ENCODE assay signal across 8 cellular contexts in the genomic region with DNA sequence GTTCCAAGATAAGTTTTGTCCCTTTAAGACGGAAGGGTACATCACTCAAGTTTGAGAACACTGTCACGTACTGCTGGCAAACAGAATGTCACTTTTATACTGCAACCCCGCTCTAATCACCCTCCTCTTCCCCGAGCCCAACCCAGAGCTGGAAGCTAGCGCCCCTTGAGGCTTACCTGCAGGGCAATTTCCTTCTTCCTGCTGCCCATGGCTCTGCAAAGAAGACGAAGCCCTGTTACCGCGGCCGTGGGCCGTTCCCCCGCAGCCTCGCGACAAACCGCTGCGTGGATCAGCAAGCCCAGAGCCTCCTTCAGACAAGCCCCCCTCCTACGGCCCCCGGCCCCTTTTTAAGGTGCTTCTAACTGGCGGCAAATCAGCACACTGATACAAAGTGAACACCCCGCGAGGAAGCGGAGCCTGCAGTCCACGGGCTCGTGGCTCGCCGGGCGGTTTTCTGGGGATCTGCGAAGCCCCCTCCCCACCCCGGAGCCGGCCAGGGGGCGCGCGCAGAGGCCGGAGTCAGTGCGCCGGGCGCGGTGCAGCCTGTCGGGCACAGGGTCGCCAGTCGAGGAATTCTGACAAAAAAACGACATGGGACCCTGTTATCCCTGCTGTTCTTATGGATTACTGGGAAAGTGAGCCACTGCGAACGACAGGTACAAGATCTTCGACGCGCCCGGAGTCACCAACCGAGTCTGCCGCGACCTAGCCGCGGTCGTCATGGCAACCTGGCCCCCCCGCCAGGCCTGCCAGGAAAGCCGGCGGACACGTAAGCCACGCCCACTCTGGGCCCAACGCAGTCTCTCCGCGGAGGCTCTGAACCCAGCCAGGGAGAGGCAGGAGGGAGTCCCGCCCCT. TPM values are rescaled to one million over a fixed set of nuclear protein-coding genes. Genes with fewer than 3 reads are reported as not detected.
DNase-seq lines count a peak whose midpoint lies in the region; ATAC-seq and TF ChIP-seq lines count a peak whose summit lies in the region.

A gene with protein sequence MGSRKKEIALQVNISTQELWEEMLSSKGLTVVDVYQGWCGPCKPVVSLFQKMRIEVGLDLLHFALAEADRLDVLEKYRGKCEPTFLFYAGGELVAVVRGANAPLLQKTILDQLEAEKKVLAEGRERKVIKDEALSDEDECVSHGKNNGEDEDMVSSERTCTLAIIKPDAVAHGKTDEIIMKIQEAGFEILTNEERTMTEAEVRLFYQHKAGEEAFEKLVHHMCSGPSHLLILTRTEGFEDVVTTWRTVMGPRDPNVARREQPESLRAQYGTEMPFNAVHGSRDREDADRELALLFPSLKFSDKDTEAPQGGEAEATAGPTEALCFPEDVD (minus strand): TSS at position 725 of the 857 bp plus-strand sequence. CDS start 516 bp downstream, at position 209.

- H3K4me3 ChIP-seq in NB4 (ENCODE audit: low read depth, low read length) = peak within 1 kb of the TSS; percentile 32
- H3K4me3 ChIP-seq in suprapubic skin = peak within 1 kb of the TSS; percentile 65

- CTCF ChIA-PET in HEK293T (lab: Yijun Ruan, JAX) = interaction anchor here (0.7 to 1.6 kb wide), 3 partner anchors 21 to 651 kb away, joined by 3 to 5 read pairs (median 4); a partner anchor contains a TSS

- no peaks in the 10 kb centered on the region for H3K9me3 Mint-ChIP-seq in activated naive CD4-positive, alpha-beta T cell treated with anti-CD3 and anti-CD28 coated beads, Interleukin-2, amount 50 U/mL, for 24 hours
- H3K9me3 Mint-ChIP-seq in glutamatergic neuron (ENCODE audit: unreplicated experiment) = peaks cover 7% of the 10 kb centered on the region

- peak within 1 kb of the TSS; percentile 63 for H3K27ac ChIP-seq in suprapubic skin

- TF ChIP-seq CTCF in NB4 (IDR thresholded peaks at IDR 0.05; ENCODE audit: low read depth, low read length) (peak; percentile 55), glutamatergic neuron (IDR thresholded peaks at IDR 0.05; ENCODE audit: partially characterized antibody, unreplicated experiment) (peak; percentile 36), suprapubic skin (IDR thresholded peaks at IDR 0.05) (peak in 1 of 2 donors; percentile 47)

- H3K27ac Mint-ChIP-seq in activated naive CD4-positive, alpha-beta T cell treated with anti-CD3 and anti-CD28 coated beads, Interleukin-2, amount 50 U/mL, for 24 hours = peak within 1 kb of the TSS; percentile 63
- H3K27ac Mint-ChIP-seq in glutamatergic neuron (ENCODE audit: unreplicated experiment) = peak within 1 kb of the TSS; percentile 92

- no peak for TF ChIP-seq POLR2A in NB4 (IDR thresholded peaks at IDR 0.05; ENCODE audit: extremely low read depth, insufficient read length)
- no peak for TF ChIP-seq POLR2A in suprapubic skin (IDR thresholded peaks at IDR 0.05)

- POLR2A ChIA-PET in HEK293T (lab: Yijun Ruan, JAX) = interaction anchor here (1.6 kb wide), 1 partner anchor 142 kb away, joined by 5 read pairs; a partner anchor contains a TSS

- no peaks in the 10 kb centered on the region for H3K9me3 ChIP-seq in suprapubic skin

- DNase-seq in ELF-1 (ENCODE audit: low read depth, low spot score) (peak; percentile 98), HEK293T (ENCODE audit: extremely low spot score) (peak; percentile 98), NB4 (ENCODE audit: low read depth) (peak; percentile 73), glutamatergic neuron (peak; percentile 97), occipital lobe (lab: John Stamatoyannopoulos, UW) (peak; percentile 89), suprapubic skin (ENCODE audit: low spot score in 2 of 2) (peak; percentile 88 to 89)

- peaks cover 41% of the 10 kb centered on the region for H3K4me1 Mint-ChIP-seq in activated naive CD4-positive, alpha-beta T cell treated with anti-CD3 and anti-CD28 coated beads, Interleukin-2, amount 50 U/mL, for 24 hours
- H3K4me1 Mint-ChIP-seq in glutamatergic neuron (ENCODE audit: low read depth, unreplicated experiment) = peaks cover 7% of the 10 kb centered on the region

- H3K27me3 ChIP-seq in suprapubic skin = no peaks in the 10 kb centered on the region

- no peaks in the 10 kb centered on the region for H3K36me3 ChIP-seq in suprapubic skin

- H3K4me1 ChIP-seq in suprapubic skin = peaks cover 12% of the 10 kb centered on the region

- H3K27me3 Mint-ChIP-seq in activated naive CD4-positive, alpha-beta T cell treated with anti-CD3 and anti-CD28 coated beads, Interleukin-2, amount 50 U/mL, for 24 hours = no peaks in the 10 kb centered on the region
- peaks cover 3% of the 10 kb centered on the region for H3K27me3 Mint-ChIP-seq in glutamatergic neuron (ENCODE audit: unreplicated experiment)

- no peaks in the 10 kb centered on the region for H3K36me3 Mint-ChIP-seq in activated naive CD4-positive, alpha-beta T cell treated with anti-CD3 and anti-CD28 coated beads, Interleukin-2, amount 50 U/mL, for 24 hours
- H3K36me3 Mint-ChIP-seq in glutamatergic neuron (ENCODE audit: unreplicated experiment) = no peaks in the 10 kb centered on the region

- under 1% methylated on average over 41 of the region's 62 CpGs for WGBS in suprapubic skin

- H3K4me3 Mint-ChIP-seq in activated naive CD4-positive, alpha-beta T cell treated with anti-CD3 and anti-CD28 coated beads, Interleukin-2, amount 50 U/mL, for 24 hours = peak within 1 kb of the TSS; percentile 88
- H3K4me3 Mint-ChIP-seq in glutamatergic neuron (ENCODE audit: unreplicated experiment) = peak within 1 kb of the TSS; percentile 94

- peak; percentile 98 for ATAC-seq in SK-N-SH treated with all-trans-retinoic acid at 6 μM for 48 hours

- TF ChIP-seq EP300 in suprapubic skin (IDR thresholded peaks at IDR 0.05) = no peak

TF ChIP-seq in HEK293T, 16 proteins besides CTCF, POLR2A, EP300 and RAD21:
- no peak for TF ChIP-seq BHLHE40 (IDR thresholded peaks at IDR 0.05; ENCODE audit: borderline replicate concordance)
- no peak for TF ChIP-seq CTBP1 (IDR thresholded peaks at IDR 0.05; ENCODE audit: borderline replicate concordance)
- no peak for TF ChIP-seq ELF4 (IDR thresholded peaks at IDR 0.05)
- no peak for TF ChIP-seq FOXM1 (IDR thresholded peaks at IDR 0.05; ENCODE audit: borderline replicate concordance)
- no peak for TF ChIP-seq SUZ12 (IDR thresholded peaks at IDR 0.05)
- TF ChIP-seq TARDBP (IDR thresholded peaks at IDR 0.05) = no peak
- TF ChIP-seq NFRKB (IDR thresholded peaks at IDR 0.05) = no peak
- no peak for TF ChIP-seq FOXK2 (IDR thresholded peaks at IDR 0.05)
- TF ChIP-seq HDGF (IDR thresholded peaks at IDR 0.05; ENCODE audit: borderline replicate concordance) = 0 out of 2 replicates have a peak, but pooled peaks have one; percentile 75
- no peak for TF ChIP-seq ARNT (IDR thresholded peaks at IDR 0.05)
- TF ChIP-seq, protein P1, sequence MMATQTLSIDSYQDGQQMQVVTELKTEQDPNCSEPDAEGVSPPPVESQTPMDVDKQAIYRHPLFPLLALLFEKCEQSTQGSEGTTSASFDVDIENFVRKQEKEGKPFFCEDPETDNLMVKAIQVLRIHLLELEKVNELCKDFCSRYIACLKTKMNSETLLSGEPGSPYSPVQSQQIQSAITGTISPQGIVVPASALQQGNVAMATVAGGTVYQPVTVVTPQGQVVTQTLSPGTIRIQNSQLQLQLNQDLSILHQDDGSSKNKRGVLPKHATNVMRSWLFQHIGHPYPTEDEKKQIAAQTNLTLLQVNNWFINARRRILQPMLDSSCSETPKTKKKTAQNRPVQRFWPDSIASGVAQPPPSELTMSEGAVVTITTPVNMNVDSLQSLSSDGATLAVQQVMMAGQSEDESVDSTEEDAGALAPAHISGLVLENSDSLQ (IDR thresholded peaks at IDR 0.05) = peak; percentile 73
- TF ChIP-seq LEF1 (IDR thresholded peaks at IDR 0.05; ENCODE audit: borderline replicate concordance) = 0 out of 2 replicates have a peak, but pooled peaks have one; percentile 25
- TF ChIP-seq ZNF384 (IDR thresholded peaks at IDR 0.05) = no peak
- TF ChIP-seq SP1 (IDR thresholded peaks at IDR 0.05) = no peak
- no peak for TF ChIP-seq FOXA1 (IDR thresholded peaks at IDR 0.05)
- peak; percentile 69 for TF ChIP-seq L3MBTL2 (conservative IDR thresholded peaks at IDR 0.05)

TF ChIP-seq in SK-N-SH treated with all-trans-retinoic acid at 6 μM for 48 hours, 23 proteins besides CTCF, POLR2A, EP300 and RAD21 (continues in another document):
- TF ChIP-seq CSDC2 (CRISPR knock-in tag; IDR thresholded peaks at IDR 0.05) (no peak), ESRRG (CRISPR knock-in tag; IDR thresholded peaks at IDR 0.05) (no peak), ZFP3 (CRISPR knock-in tag; IDR thresholded peaks at IDR 0.05) (no peak), GLIS3 (CRISPR knock-in tag; IDR thresholded peaks at IDR 0.05) (no peak), ZNF565 (CRISPR knock-in tag; conservative IDR thresholded peaks at IDR 0.05; ENCODE audit: low read depth) (no peak), BACH2 (CRISPR knock-in tag; IDR thresholded peaks at IDR 0.05; ENCODE audit: borderline replicate concordance) (no peak)
- TF ChIP-seq, protein P2, sequence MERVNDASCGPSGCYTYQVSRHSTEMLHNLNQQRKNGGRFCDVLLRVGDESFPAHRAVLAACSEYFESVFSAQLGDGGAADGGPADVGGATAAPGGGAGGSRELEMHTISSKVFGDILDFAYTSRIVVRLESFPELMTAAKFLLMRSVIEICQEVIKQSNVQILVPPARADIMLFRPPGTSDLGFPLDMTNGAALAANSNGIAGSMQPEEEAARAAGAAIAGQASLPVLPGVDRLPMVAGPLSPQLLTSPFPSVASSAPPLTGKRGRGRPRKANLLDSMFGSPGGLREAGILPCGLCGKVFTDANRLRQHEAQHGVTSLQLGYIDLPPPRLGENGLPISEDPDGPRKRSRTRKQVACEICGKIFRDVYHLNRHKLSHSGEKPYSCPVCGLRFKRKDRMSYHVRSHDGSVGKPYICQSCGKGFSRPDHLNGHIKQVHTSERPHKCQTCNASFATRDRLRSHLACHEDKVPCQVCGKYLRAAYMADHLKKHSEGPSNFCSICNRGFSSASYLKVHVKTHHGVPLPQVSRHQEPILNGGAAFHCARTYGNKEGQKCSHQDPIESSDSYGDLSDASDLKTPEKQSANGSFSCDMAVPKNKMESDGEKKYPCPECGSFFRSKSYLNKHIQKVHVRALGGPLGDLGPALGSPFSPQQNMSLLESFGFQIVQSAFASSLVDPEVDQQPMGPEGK (CRISPR knock-in tag; IDR thresholded peaks at IDR 0.05; ENCODE audit: borderline replicate concordance) = no peak

RNA-seq across cellular contexts. Expression of the gene that starts here (rescaled TPM):
- total RNA-seq in glutamatergic neuron (ENCODE audit: unreplicated experiment) (0.47 TPM), occipital lobe (2.3 TPM), suprapubic skin (under 1 TPM in 1 of 4 donors, not detected in 3; 0.38 TPM)

Comparison
In these comparisons a context has a peak if more than half of its experiments do, and no peak if none do; other contexts are left out.
1. Peak in every context shown above with its lines: DNase-seq, ATAC-seq, H3K4me3 ChIP-seq and H3K27ac ChIP-seq.
2. Peak in DNase-seq in glutamatergic neuron; RNA of the gene not detected or under 1 TPM.
3. Peak in DNase-seq, H3K4me3 ChIP-seq and H3K27ac ChIP-seq in suprapubic skin; RNA of the gene not detected or under 1 TPM.